1 cellular context compared by ENCODE assay signal in genomic region chr17:49344914-49345313, GRCh38.
TF ChIP-seq lines count a peak whose summit lies in the region.

No MANE protein-coding gene starts in this region.

TF ChIP-seq in SK-N-SH, 30 proteins besides CTCF, POLR2A, EP300 and RAD21:
- TF ChIP-seq GATA2 (CRISPR knock-in tag; IDR thresholded peaks at IDR 0.05) (no peak), RXRA (IDR thresholded peaks at IDR 0.05; ENCODE audit: borderline replicate concordance, low read depth) (peak; percentile 31; the same call in 1 of the 2 replicates), PBX3 (IDR thresholded peaks at IDR 0.05) (peak; percentile 25), RCOR1 (IDR thresholded peaks at IDR 0.05; ENCODE audit: low read length) (no peak), MAX (IDR thresholded peaks at IDR 0.05; ENCODE audit: low read depth) (no peak), JUND (IDR thresholded peaks at IDR 0.05) (peak; percentile 67), USF1 (IDR thresholded peaks at IDR 0.05; ENCODE audit: borderline replicate concordance, low read depth) (no peak), EZH2phosphoT487 (IDR thresholded peaks at IDR 0.05; ENCODE audit: borderline replicate concordance, low read depth) (no peak), NFIC (IDR thresholded peaks at IDR 0.05; ENCODE audit: borderline replicate concordance) (peak; percentile 46; the same call in 1 of the 2 replicates), TAF1 (IDR thresholded peaks at IDR 0.05; ENCODE audit: borderline replicate concordance, low read depth, low read length) (no peak), TEAD4 (IDR thresholded peaks at IDR 0.05; ENCODE audit: borderline replicate concordance, insufficient read depth) (no peak), FOXJ3 (CRISPR knock-in tag; IDR thresholded peaks at IDR 0.05) (no peak), FOSL2 (IDR thresholded peaks at IDR 0.05; ENCODE audit: borderline replicate concordance, low read depth) (peak; percentile 79; the same call in 1 of the 2 replicates), TCF12 (IDR thresholded peaks at IDR 0.05) (no peak), POLR2AphosphoS5 (IDR thresholded peaks at IDR 0.05; ENCODE audit: low read depth, low read length) (no peak)
